ENCODE assay signal across 16 cellular contexts in the genomic region with DNA sequence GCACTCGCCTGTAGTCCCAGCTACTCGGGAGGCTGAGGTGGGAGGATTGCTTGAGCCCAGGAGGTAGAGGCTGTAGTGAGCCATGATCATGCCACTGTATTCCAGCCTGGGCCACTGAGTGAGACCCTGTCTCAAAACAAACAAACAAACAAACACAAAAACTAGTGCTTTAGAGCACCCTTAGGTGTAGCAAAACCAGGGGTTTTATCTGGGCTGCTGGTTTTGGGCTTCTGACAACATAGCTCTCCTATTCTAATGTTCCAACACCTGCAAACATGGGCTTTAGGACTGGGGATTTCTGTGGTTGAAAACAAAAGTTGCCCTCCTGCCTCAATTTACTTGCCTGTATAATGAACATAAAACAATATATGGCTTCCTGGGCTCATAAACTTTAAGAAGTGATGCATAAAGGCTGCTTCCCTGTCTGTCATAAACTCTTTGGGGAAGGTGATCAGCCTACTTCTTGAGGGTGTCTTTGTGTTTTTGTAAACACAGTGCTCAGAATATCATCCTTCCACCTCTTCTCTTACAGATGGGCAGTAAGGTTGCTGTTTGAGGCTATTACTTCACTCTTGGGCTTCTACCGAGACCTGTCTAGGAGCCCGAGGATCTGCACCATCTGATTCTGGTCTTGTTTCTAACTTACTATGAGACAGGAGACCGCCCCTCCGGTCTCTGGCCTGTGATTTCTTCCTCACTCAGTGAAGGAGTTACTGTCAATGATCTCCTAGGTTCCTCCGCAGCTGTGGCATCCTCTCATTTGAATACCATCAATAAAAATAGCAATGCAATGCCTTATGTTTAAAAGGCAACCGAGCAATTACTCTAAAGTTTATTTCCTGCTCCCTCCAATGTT.
DNase-seq lines count a peak whose midpoint lies in the region; ATAC-seq and TF ChIP-seq lines count a peak whose summit lies in the region.
"Had no signal": no experiment of that assay in that cellular context is flagged by ENCODE, and none has a peak within 500 bp of the region (broad histone marks: within the 10 kb centered on the region; RNA-seq: fewer than 3 reads in every experiment).

No MANE protein-coding gene starts in this region.

- TF ChIP-seq POLR2A in spleen (IDR thresholded peaks at IDR 0.05), result no peak

- 87% methylated on average over 8 of the region's 8 CpGs for WGBS in right cardiac atrium
- WGBS in spleen, 5 donors, result 77 to 88% (median 81%) methylated on average over 8 of the region's 8 CpGs

- no peak overlapping the region for H3K27ac ChIP-seq in right cardiac atrium (ENCODE audit: low read length)
- H3K27ac ChIP-seq in spleen, result no peak overlapping the region
- H3K27ac ChIP-seq: KMS-11 had no signal

- no peaks in the 10 kb centered on the region for H3K36me3 ChIP-seq in spleen

- intact Hi-C loops in right cardiac atrium (cut with DNase I) (no loop called here), spleen (cut with DNase I; ENCODE audit: low total_unique reads) (no loop called here)

- no peak overlapping the region for H3K4me3 ChIP-seq in right cardiac atrium (ENCODE audit: low read length)
- H3K4me3 ChIP-seq in spleen, result no peak overlapping the region

- H3K27me3 ChIP-seq in right cardiac atrium (ENCODE audit: control insufficient read depth, insufficient read depth) (no peaks in the 10 kb centered on the region), spleen (replicated peaks in 1 of 7) (no peaks in the 10 kb centered on the region)

- H3K9me3 ChIP-seq in right cardiac atrium (ENCODE audit: control insufficient read depth, low read length), result no peaks in the 10 kb centered on the region
- H3K9me3 ChIP-seq in spleen, result no peaks in the 10 kb centered on the region

- TF ChIP-seq CTCF in spleen (IDR thresholded peaks at IDR 0.05 in 8 of 11, conservative IDR thresholded peaks at IDR 0.05 in 3 of 11), result no peak

- ATAC-seq in GM21423 (IDR thresholded peaks at IDR 0.05; ENCODE audit: unreplicated experiment), result peak; percentile 52
- ATAC-seq in HG03354 (IDR thresholded peaks at IDR 0.05; ENCODE audit: poor library complexity, severe bottlenecking, unreplicated experiment), result peak; percentile 75
- ATAC-seq in HG02610 (IDR thresholded peaks at IDR 0.05; ENCODE audit: unreplicated experiment), result no peak
- no peak for ATAC-seq in right cardiac atrium
- ATAC-seq: CD8-positive, alpha-beta T cell; Panc1 had no signal

- DNase-seq in germinal center (ENCODE audit: low spot score) (peak; percentile 37), AG08395 (ENCODE audit: low spot score) (no peak), right cardiac atrium (no peak), spleen (no peak)
- DNase-seq: CD8-positive, alpha-beta T cell; DND-41; H7; NCI-H146; NCI-H2081; NCI-H510A; NCI-H82 had no signal

- no peaks in the 10 kb centered on the region for H3K4me1 ChIP-seq in right cardiac atrium (ENCODE audit: control insufficient read depth, insufficient read depth, low read length)
- H3K4me1 ChIP-seq in spleen, result no peaks in the 10 kb centered on the region

Comparison
In these comparisons a context has a peak if more than half of its experiments do, and no peak if none do; other contexts are left out.
1. ATAC-seq: peak in GM21423 (single experiment) and HG03354 (single experiment); none in HG02610 (single experiment) and right cardiac atrium (0 of 2).